28 cellular contexts compared by ENCODE assay signal in the genomic region with DNA sequence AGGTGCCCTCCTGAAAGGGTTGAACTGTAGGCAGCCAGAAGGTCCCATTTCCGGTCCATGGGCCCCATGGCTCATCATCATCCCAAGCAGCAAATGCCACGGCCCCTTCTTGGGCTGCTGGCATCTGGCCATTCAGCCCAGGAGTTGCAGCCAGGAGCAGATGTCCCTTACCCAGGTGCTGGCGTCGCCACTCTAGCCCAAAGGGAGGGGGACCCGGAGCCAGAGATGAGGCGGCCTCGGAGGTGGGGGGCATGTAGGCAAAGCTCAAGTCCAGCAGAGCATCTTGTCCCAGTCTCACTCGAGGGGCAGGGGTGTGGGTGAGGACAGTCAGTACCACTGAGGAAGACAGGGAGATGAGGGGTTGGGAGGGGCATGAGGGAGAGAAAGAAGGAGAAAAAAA. TPM values are rescaled to one million over a fixed set of nuclear protein-coding genes. Genes with fewer than 3 reads are reported as not detected.
DNase-seq lines count a peak whose midpoint lies in the region; ATAC-seq and TF ChIP-seq lines count a peak whose summit lies in the region.
"Had no signal": no experiment of that assay in that cellular context is flagged by ENCODE, and none has a peak within 500 bp of the region (broad histone marks: within the 10 kb centered on the region; RNA-seq: fewer than 3 reads in every experiment).

No MANE protein-coding gene starts in this region.

- no peak overlapping the region for H3K4me3 ChIP-seq in CD8-positive, alpha-beta T cell (ENCODE audit: low read depth, low read length)
- no peak overlapping the region for H3K4me3 ChIP-seq in heart right ventricle
- H3K4me3 ChIP-seq: cardiac muscle cell, gastrocnemius medialis, psoas muscle, SJCRH30, thoracic aorta had no signal

- no peak overlapping the region for H3K4me3 Mint-ChIP-seq in CD8-positive, alpha-beta T cell
- no peak overlapping the region for H3K4me3 Mint-ChIP-seq in activated T-helper 17 cell treated with anti-CD3 and anti-CD28 coated beads, Interleukin-2, amount 50 U/mL, for 72 hours
- H3K4me3 Mint-ChIP-seq in naive B cell, result peak overlapping the region in 1 of 8 donors; percentile 59
- H3K4me3 Mint-ChIP-seq: activated naive CD4-positive, alpha-beta T cell treated with anti-CD3 and anti-CD28 coated beads, Interleukin-2, amount 10 ng/mL, durations not matched to agents 7 days and 5 days; endodermal cell had no signal

- CTCF ChIA-PET in CD8-positive, alpha-beta T cell (lab: Charles Lee), result no interaction called here

- peak overlapping the region; percentile 22 for H3K27ac Mint-ChIP-seq in CD8-positive, alpha-beta T cell
- peak overlapping the region; percentile 83 for H3K27ac Mint-ChIP-seq in activated T-helper 17 cell treated with anti-CD3 and anti-CD28 coated beads, Interleukin-2, amount 50 U/mL, for 72 hours
- H3K27ac Mint-ChIP-seq in naive B cell, result peak overlapping the region in 4 of 6 donors; percentile 24 to 92 (median 77)
- H3K27ac Mint-ChIP-seq: activated naive CD4-positive, alpha-beta T cell treated with anti-CD3 and anti-CD28 coated beads, Interleukin-2, amount 10 ng/mL, durations not matched to agents 7 days and 5 days; endodermal cell had no signal

- no peak overlapping the region for H3K27ac ChIP-seq in CD8-positive, alpha-beta T cell (ENCODE audit: low read depth, low read length)
- H3K27ac ChIP-seq in heart right ventricle, result no peak overlapping the region
- H3K27ac ChIP-seq: cardiac muscle cell, gastrocnemius medialis, psoas muscle, SJCRH30, thoracic aorta had no signal

- intact Hi-C loops in CD8-positive, alpha-beta T cell (cut with DNase I, micrococcal nuclease), result no loop called here
- intact Hi-C loops in heart right ventricle (cut with DNase I), result no loop called here

- H3K4me1 Mint-ChIP-seq in CD8-positive, alpha-beta T cell (ENCODE audit: low read depth), result peaks cover 42% of the 10 kb centered on the region
- H3K4me1 Mint-ChIP-seq in activated T-helper 17 cell treated with anti-CD3 and anti-CD28 coated beads, Interleukin-2, amount 50 U/mL, for 72 hours, result peaks cover 24% of the 10 kb centered on the region
- H3K4me1 Mint-ChIP-seq in naive B cell, result peaks cover 40 to 64% (median 48%) of the 10 kb centered on the region in 3 donors

- POLR2A ChIA-PET in CD8-positive, alpha-beta T cell (lab: Charles Lee), result interaction anchor here (0.6 to 0.9 kb wide), 3 partner anchors 13 to 36 kb away, joined by 3 to 5 read pairs (median 4); a partner anchor contains a TSS

- WGBS in heart right ventricle, 2 donors, result 77 to 85% methylated on average over 8 of the region's 8 CpGs

- H3K27me3 Mint-ChIP-seq in CD8-positive, alpha-beta T cell (ENCODE audit: low read depth), result no peaks in the 10 kb centered on the region
- H3K27me3 Mint-ChIP-seq in activated T-helper 17 cell treated with anti-CD3 and anti-CD28 coated beads, Interleukin-2, amount 50 U/mL, for 72 hours, result no peaks in the 10 kb centered on the region
- H3K27me3 Mint-ChIP-seq in naive B cell, result no peaks in the 10 kb centered on the region
- H3K27me3 Mint-ChIP-seq: activated naive CD4-positive, alpha-beta T cell treated with anti-CD3 and anti-CD28 coated beads, Interleukin-2, amount 10 ng/mL, durations not matched to agents 7 days and 5 days; IgD-negative memory B cell had no signal

- peaks cover 63% of the 10 kb centered on the region for H3K36me3 Mint-ChIP-seq in CD8-positive, alpha-beta T cell
- H3K36me3 Mint-ChIP-seq in activated T-helper 17 cell treated with anti-CD3 and anti-CD28 coated beads, Interleukin-2, amount 50 U/mL, for 72 hours (ENCODE audit: low read depth), result peaks cover 97% of the 10 kb centered on the region
- H3K36me3 Mint-ChIP-seq in naive B cell, result peaks cover 5 to 15% of the 10 kb centered on the region in 2 donors

- peaks cover 30% of the 10 kb centered on the region for H3K36me3 ChIP-seq in CD8-positive, alpha-beta T cell (ENCODE audit: insufficient read depth, low read length)
- H3K36me3 ChIP-seq in heart right ventricle, result peaks cover 0 to 96% (median 16%) of the 10 kb centered on the region in 9 donors
- H3K36me3 ChIP-seq: cardiac muscle cell, SJCRH30 had no signal

- no peak for TF ChIP-seq CTCF in CD8-positive, alpha-beta T cell (IDR thresholded peaks at IDR 0.05)
- TF ChIP-seq CTCF in heart right ventricle (IDR thresholded peaks at IDR 0.05), result no peak

- peaks cover 4% of the 10 kb centered on the region for H3K4me1 ChIP-seq in CD8-positive, alpha-beta T cell (ENCODE audit: insufficient read depth, low read length)
- peaks cover 3 to 44% (median 19%) of the 10 kb centered on the region in 9 donors for H3K4me1 ChIP-seq in heart right ventricle
- H3K4me1 ChIP-seq: SJCRH30 had no signal

- H3K27me3 ChIP-seq in CD8-positive, alpha-beta T cell (ENCODE audit: insufficient read depth, low read length), result no peaks in the 10 kb centered on the region
- no peaks in the 10 kb centered on the region for H3K27me3 ChIP-seq in heart right ventricle
- H3K27me3 ChIP-seq: cardiac muscle cell, gastrocnemius medialis, SJCRH30 had no signal

- H3K9me3 ChIP-seq in CD8-positive, alpha-beta T cell (ENCODE audit: low read length), result no peaks in the 10 kb centered on the region
- H3K9me3 ChIP-seq in heart right ventricle, result no peaks in the 10 kb centered on the region
- H3K9me3 ChIP-seq: gastrocnemius medialis, psoas muscle, SJCRH30, thoracic aorta had no signal

- DNase-seq in DMS 273 (lab: John Stamatoyannopoulos, UW; ENCODE audit: unreplicated experiment) (peak; percentile 54), DMS 273 treated with DMSO at 0.1 percent for 48 hours (lab: John Stamatoyannopoulos, UW) (no peak), naive B cell (no peak), heart right ventricle (no peak), pons (ENCODE audit: low spot score) (no peak)
- no peak for DNase-seq in CD8-positive, alpha-beta T cell
- DNase-seq: activated CD8-positive, alpha-beta memory T cell treated with anti-CD3 and anti-CD28 coated beads for 24 hours; activated naive CD4-positive, alpha-beta T cell treated with anti-CD3 and anti-CD28 coated beads, Interleukin-2, amount 10 ng/mL, durations not matched to agents 7 days and 5 days; aorta; cortex of kidney; DMS153; endodermal cell; gastrocnemius medialis; hippocampal formation; left cardiac atrium; NCI-H1092; NCI-H187 treated with DMSO at 0.1 percent for 48 hours; NCI-H2227 treated with DMSO at 0.1 percent for 48 hours; NCI-H748 treated with DMSO at 0.1 percent for 48 hours; psoas muscle; SJCRH30; stimulated activated CD4-positive, alpha-beta T cell treated with anti-CD3 and anti-CD28 coated beads, Interleukin-15, amount 100 ng/mL, for 24 hours; stimulated activated naive CD8-positive, alpha-beta T cell treated with anti-CD3 and anti-CD28 coated beads, Interleukin-15, Interleukin-2, amounts not matched to agents 100 U/mL and 50 U/mL, for 24 hours had no signal

- no peaks in the 10 kb centered on the region for H3K9me3 Mint-ChIP-seq in CD8-positive, alpha-beta T cell
- no peaks in the 10 kb centered on the region for H3K9me3 Mint-ChIP-seq in activated T-helper 17 cell treated with anti-CD3 and anti-CD28 coated beads, Interleukin-2, amount 50 U/mL, for 72 hours
- no peaks in the 10 kb centered on the region for H3K9me3 Mint-ChIP-seq in naive B cell
- H3K9me3 Mint-ChIP-seq: activated naive CD4-positive, alpha-beta T cell treated with anti-CD3 and anti-CD28 coated beads, Interleukin-2, amount 10 ng/mL, durations not matched to agents 7 days and 5 days; endodermal cell; IgD-negative memory B cell had no signal

- no peak for ATAC-seq in CD8-positive, alpha-beta T cell
- no peak for ATAC-seq in activated T-helper 17 cell treated with anti-CD3 and anti-CD28 coated beads, Interleukin-2, amount 50 U/mL, for 72 hours (replicated peaks)
- ATAC-seq in naive B cell (ENCODE audit: low read depth in 2 of 2) (no peak), heart right ventricle (no peak), HG03095 (IDR thresholded peaks at IDR 0.05; ENCODE audit: unreplicated experiment) (no peak)
- ATAC-seq: gastrocnemius medialis; left cardiac atrium; stimulated activated naive CD8-positive, alpha-beta T cell treated with anti-CD3 and anti-CD28 coated beads, Interleukin-15, Interleukin-2, amounts not matched to agents 100 U/mL and 50 U/mL, for 24 hours had no signal

RNA-seq across cellular contexts. Expression of a gene that starts 6.3 kb away (rescaled TPM):
- total RNA-seq in CD8-positive, alpha-beta T cell, result 10 to 100 TPM; 28.8 to 29.7 TPM
- total RNA-seq in activated T-helper 17 cell treated with anti-CD3 and anti-CD28 coated beads, Interleukin-2, amount 50 U/mL, for 72 hours, result 10 to 100 TPM; 37.7 to 73.4 TPM
- polyA plus RNA-seq in naive B cell (ENCODE audit: low read depth in 6 of 6) (10 to 100 TPM; 15.5 to 39.0 (median 17.2) TPM), heart right ventricle (10 to 100 TPM; 51.8 to 68.4 TPM)
- total RNA-seq in heart right ventricle, result 10 to 100 TPM; 40.7 to 79.8 (median 50.4) TPM

RNA-seq across cellular contexts. Expression of a gene that starts 8.8 kb away (rescaled TPM):
- total RNA-seq in CD8-positive, alpha-beta T cell, result 100 to 1,000 TPM; 246 TPM
- total RNA-seq in activated T-helper 17 cell treated with anti-CD3 and anti-CD28 coated beads, Interleukin-2, amount 50 U/mL, for 72 hours, result 100 to 1,000 TPM; 176 to 194 TPM
- polyA plus RNA-seq in naive B cell (ENCODE audit: low read depth in 6 of 6) (100 to 1,000 TPM; 450 to 564 (median 508) TPM), heart right ventricle (10 to 100 TPM; 20.6 to 49.7 TPM)
- total RNA-seq in heart right ventricle, result 100 to 1,000 TPM in 2 of 10 donors, 10 to 100 TPM in 8; 71.9 to 242 (median 86.7) TPM

RNA-seq across cellular contexts. Expression of a gene that starts 12.5 kb away (rescaled TPM):
- total RNA-seq in CD8-positive, alpha-beta T cell, result 1 to 10 TPM; 8.8 to 9.3 TPM
- 10 to 100 TPM in 1 of 2 donors, 1 to 10 TPM in 1; 6.9 to 20.0 TPM for total RNA-seq in activated T-helper 17 cell treated with anti-CD3 and anti-CD28 coated beads, Interleukin-2, amount 50 U/mL, for 72 hours
- polyA plus RNA-seq in naive B cell (ENCODE audit: low read depth in 6 of 6), result 10 to 100 TPM; 19.2 to 29.9 (median 23.8) TPM
- 10 to 100 TPM; 11.7 to 19.8 (median 14.3) TPM for total RNA-seq in heart right ventricle
- 10 to 100 TPM in 1 of 2 donors, 1 to 10 TPM in 1; 4.7 to 10.6 TPM for polyA plus RNA-seq in heart right ventricle

RNA-seq across cellular contexts. Expression of a gene that starts 15.7 kb away (rescaled TPM):
- 10 to 100 TPM in 1 of 2 experiments, 1 to 10 TPM in 1; 9.4 to 11.2 TPM for total RNA-seq in CD8-positive, alpha-beta T cell
- 10 to 100 TPM; 57.9 to 81.2 TPM for total RNA-seq in activated T-helper 17 cell treated with anti-CD3 and anti-CD28 coated beads, Interleukin-2, amount 50 U/mL, for 72 hours
- 10 to 100 TPM; 29.4 to 47.8 (median 41.3) TPM for polyA plus RNA-seq in naive B cell (ENCODE audit: low read depth in 6 of 6)
- total RNA-seq in heart right ventricle, result 10 to 100 TPM; 31.7 to 58.3 (median 40.2) TPM
- polyA plus RNA-seq in heart right ventricle, result 100 to 1,000 TPM; 248 to 448 TPM

RNA-seq across cellular contexts. Expression of a gene that starts 16.0 kb away (rescaled TPM):
- 10 to 100 TPM; 19.9 to 22.1 TPM for total RNA-seq in CD8-positive, alpha-beta T cell
- total RNA-seq in activated T-helper 17 cell treated with anti-CD3 and anti-CD28 coated beads, Interleukin-2, amount 50 U/mL, for 72 hours, result 10 to 100 TPM; 51.2 to 98.7 TPM
- polyA plus RNA-seq in naive B cell (ENCODE audit: low read depth in 6 of 6) (10 to 100 TPM; 50.5 to 78.0 (median 59.3) TPM), heart right ventricle (10 to 100 TPM; 27.4 to 40.6 TPM)
- 10 to 100 TPM; 11.0 to 27.8 (median 16.2) TPM for total RNA-seq in heart right ventricle

Comparison
In these comparisons a context has a peak if more than half of its experiments do, and no peak if none do; other contexts are left out.
1. H3K27ac Mint-ChIP-seq: peak in every context shown above with its lines; median percentile 83 in activated T-helper 17 cell treated with anti-CD3 and anti-CD28 coated beads, Interleukin-2, amount 50 U/mL, for 72 hours; 77 in naive B cell; 22 in CD8-positive, alpha-beta T cell.